ENCODE assay signal across 28 cellular contexts in genomic region chr3:67561995-67562394, GRCh38.
"Had no signal": no experiment of that assay in that cellular context is flagged by ENCODE, and none has a peak within 500 bp of the region (broad histone marks: within the 10 kb centered on the region; RNA-seq: fewer than 3 reads in every experiment).

No MANE protein-coding gene starts in this region.

- H3K9ac ChIP-seq: parathyroid adenoma had no signal

- H3K36me3 ChIP-seq: adrenal gland, cardiac muscle cell, right atrium auricular region, transverse colon had no signal

- H3K36me3 Mint-ChIP-seq: brain had no signal

- ATAC-seq: activated naive CD4-positive, alpha-beta T cell treated with anti-CD3 and anti-CD28 coated beads, Interleukin-2, amount 50 U/mL, for 72 hours; activated T-helper 17 cell treated with anti-CD3 and anti-CD28 coated beads, Interleukin-2, amount 50 U/mL, for 72 hours; gastroesophageal sphincter; left ventricle myocardium superior had no signal

- H3K4me1 Mint-ChIP-seq: activated CD4-positive, alpha-beta T cell treated with anti-CD3 and anti-CD28 coated beads, Interleukin-2, amount 10 ng/mL, durations not matched to agents 24 days and 14 days; nephron progenitor cell had no signal

- H3K4me1 ChIP-seq: ascending aorta, parathyroid adenoma, right atrium auricular region had no signal

- H3K9me3 ChIP-seq: adrenal gland, ascending aorta, gastroesophageal sphincter, right atrium auricular region, transverse colon had no signal

- H3K27me3 Mint-ChIP-seq: activated CD4-positive, alpha-beta memory T cell treated with anti-CD3 and anti-CD28 coated beads for 36 hours; activated CD4-positive, alpha-beta T cell treated with anti-CD3 and anti-CD28 coated beads, Interleukin-2, amount 10 ng/mL, durations not matched to agents 24 days and 14 days; activated T-helper 17 cell treated with anti-CD3 and anti-CD28 coated beads, Interleukin-2, amount 50 U/mL, for 72 hours; brain had no signal

- H3K4me3 Mint-ChIP-seq: activated CD4-positive, alpha-beta memory T cell treated with anti-CD3 and anti-CD28 coated beads for 36 hours; activated CD4-positive, alpha-beta T cell treated with anti-CD3 and anti-CD28 coated beads, Interleukin-2, amount 10 ng/mL, durations not matched to agents 24 days and 14 days; activated T-helper 17 cell treated with anti-CD3 and anti-CD28 coated beads, Interleukin-2, amount 50 U/mL, for 72 hours; brain; nephron progenitor cell had no signal

- H3K4me3 ChIP-seq: adrenal gland, ascending aorta, cardiac muscle cell, coronary artery, dorsolateral prefrontal cortex, gastroesophageal sphincter, hepatocyte, right atrium auricular region, transverse colon had no signal

- H3K4me2 ChIP-seq: hepatocyte had no signal

- DNase-seq: activated CD4-positive, alpha-beta memory T cell treated with anti-CD3 and anti-CD28 coated beads for 36 hours; activated CD4-positive, alpha-beta T cell treated with anti-CD3 and anti-CD28 coated beads, Interleukin-2, amount 10 ng/mL, durations not matched to agents 24 days and 14 days; activated CD4-positive, CD25-positive, alpha-beta regulatory T cell treated with anti-CD3 and anti-CD28 coated beads, Interleukin-2, amount 50 U/mL, for 72 hours; activated CD8-positive, alpha-beta memory T cell treated with anti-CD3 and anti-CD28 coated beads, Interleukin-2, amount 50 U/mL, for 4 hours; activated gamma-delta T cell treated with Interleukin-2 at 50 U/mL for 16 hours; activated T-cell treated with anti-CD3 and anti-CD28 coated beads, Interleukin-2, amount 50 U/mL, for 1 hour; adrenal gland; dorsolateral prefrontal cortex; effector memory CD4-positive, alpha-beta T cell; islet precursor cell; left ventricle myocardium superior; nephron progenitor cell; nucleus accumbens; stimulated activated CD4-positive, alpha-beta T cell treated with anti-CD3 and anti-CD28 coated beads, Interleukin-15, amount 100 ng/mL, for 24 hours; stimulated activated CD4-positive, alpha-beta T cell treated with anti-CD3 and anti-CD28 coated beads, Interleukin-2, amount 100 ng/mL, for 24 hours; stimulated activated naive CD4-positive, alpha-beta T cell treated with Interleukin-2 at 50 U/mL for 16 hours; T-helper 2 cell; transverse colon had no signal

- H3K27ac ChIP-seq: adrenal gland, ascending aorta, cardiac muscle cell, coronary artery, dorsolateral prefrontal cortex, gastroesophageal sphincter, hepatocyte, parathyroid adenoma, right atrium auricular region, transverse colon had no signal

- H3K27ac Mint-ChIP-seq: activated CD4-positive, alpha-beta memory T cell treated with anti-CD3 and anti-CD28 coated beads for 36 hours; activated CD4-positive, alpha-beta T cell treated with anti-CD3 and anti-CD28 coated beads, Interleukin-2, amount 10 ng/mL, durations not matched to agents 24 days and 14 days; activated T-helper 17 cell treated with anti-CD3 and anti-CD28 coated beads, Interleukin-2, amount 50 U/mL, for 72 hours; nephron progenitor cell had no signal

- H2AFZ ChIP-seq: hepatocyte, parathyroid adenoma had no signal

- H3K27me3 ChIP-seq: adrenal gland, ascending aorta, cardiac muscle cell, dorsolateral prefrontal cortex, gastroesophageal sphincter, hepatocyte, right atrium auricular region, transverse colon had no signal

- H3K9me3 Mint-ChIP-seq: activated CD4-positive, alpha-beta memory T cell treated with anti-CD3 and anti-CD28 coated beads for 36 hours; activated CD4-positive, alpha-beta T cell treated with anti-CD3 and anti-CD28 coated beads, Interleukin-2, amount 10 ng/mL, durations not matched to agents 24 days and 14 days; activated naive CD4-positive, alpha-beta T cell treated with anti-CD3 and anti-CD28 coated beads, Interleukin-2, amount 50 U/mL, for 72 hours; activated T-helper 17 cell treated with anti-CD3 and anti-CD28 coated beads, Interleukin-2, amount 50 U/mL, for 72 hours; brain; nephron progenitor cell had no signal
